Comparison of ENCODE assay signal across 30 cellular contexts in genomic region chr7:45454771-45455170, GRCh38.
"Had no signal": no experiment of that assay in that cellular context is flagged by ENCODE, and none has a peak within 500 bp of the region (broad histone marks: within the 10 kb centered on the region; RNA-seq: fewer than 3 reads in every experiment).

No MANE protein-coding gene starts in this region.

- H3K27ac ChIP-seq: neural progenitor cell, parathyroid adenoma, psoas muscle, skin epidermis, spleen, suprapubic skin, testis, tibial artery, transverse colon, upper lobe of right lung, uterus had no signal

- H3K9me3 ChIP-seq: psoas muscle, spleen, suprapubic skin, testis, tibial artery, transverse colon, upper lobe of right lung, uterus had no signal

- DNase-seq: naive B cell; naive thymus-derived CD8-positive, alpha-beta T cell; nephron progenitor cell; occipital lobe; posterior cingulate gyrus; psoas muscle; right cardiac atrium; spleen; stimulated activated CD4-positive, alpha-beta T cell treated with anti-CD3 and anti-CD28 coated beads, Interleukin-12 subunit alpha, Interleukin-12 subunit beta, amount 100 ng/mL, for 4 hours; stimulated activated CD4-positive, alpha-beta T cell treated with anti-CD3 and anti-CD28 coated beads, Interleukin-1b, Interleukin-23, amount 100 ng/mL, for 48 hours; stimulated activated CD4-positive, alpha-beta T cell treated with anti-CD3 and anti-CD28 coated beads, Interleukin-4, amount 100 ng/mL, for 1 hour; stimulated activated CD4-positive, alpha-beta T cell treated with anti-CD3 and anti-CD28 coated beads, Interleukin-4, amount 100 ng/mL, for 4 hours; stimulated activated CD8-positive, alpha-beta memory T cell treated with anti-CD3 and anti-CD28 coated beads, Interleukin-4, amount 100 ng/mL, for 48 hours; stimulated activated naive CD4-positive, alpha-beta T cell; stimulated activated naive CD8-positive, alpha-beta T cell treated with anti-CD3 and anti-CD28 coated beads, Interleukin-15, amount 100 ng/mL, for 72 hours; stimulated activated naive CD8-positive, alpha-beta T cell treated with anti-CD3 and anti-CD28 coated beads, Interleukin-15, Interleukin-2, amounts not matched to agents 100 U/mL and 50 U/mL, for 24 hours; substantia nigra; testis; tibial artery; transverse colon; upper lobe of right lung; uterus had no signal

- H3K4me2 ChIP-seq: neural progenitor cell, smooth muscle cell had no signal

- H3K4me3 ChIP-seq: neural progenitor cell, psoas muscle, skin epidermis, smooth muscle cell, spleen, suprapubic skin, testis, tibial artery, transverse colon, upper lobe of right lung, uterus had no signal

- H2AFZ ChIP-seq: neural progenitor cell, parathyroid adenoma had no signal

- H3K27me3 ChIP-seq: neural progenitor cell, suprapubic skin, testis, transverse colon, uterus had no signal

- H3K36me3 ChIP-seq: neural progenitor cell, spleen, suprapubic skin, tibial artery, transverse colon, upper lobe of right lung, uterus had no signal

- H3K4me1 ChIP-seq: neural progenitor cell, parathyroid adenoma, psoas muscle, spleen, suprapubic skin, testis, tibial artery, transverse colon, upper lobe of right lung, uterus had no signal

- ATAC-seq: naive thymus-derived CD8-positive, alpha-beta T cell; natural killer cell treated with Interleukin-12 subunit alpha and Interleukin-12 subunit beta and Interleukin-15 and Interleukin-18, amount 100 ng/mL, for 72 hours; psoas muscle; right cardiac atrium; sciatic nerve; stimulated activated memory B cell treated with anti-CD40 and anti-IgM and Interleukin-4, amounts not matched to agents 10 μg/mL and 1 μg/mL and 100 μg/mL, for 72 hours; stimulated activated naive CD8-positive, alpha-beta T cell treated with anti-CD3 and anti-CD28 coated beads, Interleukin-15, amount 100 ng/mL, for 72 hours; stimulated activated naive CD8-positive, alpha-beta T cell treated with anti-CD3 and anti-CD28 coated beads, Interleukin-15, Interleukin-2, amounts not matched to agents 100 U/mL and 50 U/mL, for 24 hours had no signal

- H3K9ac ChIP-seq: neural progenitor cell, parathyroid adenoma had no signal

- H3K79me2 ChIP-seq: parathyroid adenoma had no signal
